In the genomic region with DNA sequence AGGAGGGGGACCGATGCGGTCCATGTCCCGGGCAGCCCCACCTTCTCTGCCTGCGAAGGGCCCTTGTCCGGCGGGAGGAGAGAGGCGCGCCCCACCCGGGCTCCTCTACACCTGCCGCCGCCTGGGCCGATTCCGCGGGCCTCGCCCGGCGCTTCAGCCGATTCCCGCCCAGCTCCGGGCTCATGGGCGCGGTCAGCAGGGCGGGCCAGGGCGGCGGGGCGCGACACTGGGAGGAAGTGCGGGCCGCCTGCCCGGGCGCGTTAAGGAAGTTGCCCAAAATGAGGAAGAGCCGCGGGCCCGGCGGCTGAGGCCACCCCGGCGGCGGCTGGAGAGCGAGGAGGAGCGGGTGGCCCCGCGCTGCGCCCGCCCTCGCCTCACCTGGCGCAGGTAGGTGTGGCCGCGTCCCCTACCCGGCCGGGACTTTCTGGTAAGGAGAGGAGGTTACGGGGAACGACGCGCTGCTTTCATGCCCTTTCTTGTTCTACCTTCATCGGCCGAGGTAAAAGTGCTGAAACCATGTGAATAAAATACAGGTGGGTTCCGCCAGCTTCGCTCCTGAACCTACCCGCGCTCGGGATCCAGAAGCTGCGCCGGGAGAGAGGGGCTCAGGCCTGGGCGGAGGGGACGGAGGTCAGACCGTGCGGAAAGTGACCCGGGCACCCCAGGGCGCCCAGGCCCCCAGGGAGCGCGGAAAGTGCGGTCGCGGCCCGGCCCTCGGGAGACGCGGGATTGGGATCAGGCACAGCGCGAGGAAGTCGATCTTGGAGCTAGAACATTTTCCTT, we compare ENCODE assay signal across 8 cellular contexts. TPM values are rescaled to one million over a fixed set of nuclear protein-coding genes. Genes with fewer than 3 reads are reported as not detected.
DNase-seq lines count a peak whose midpoint lies in the region; ATAC-seq and TF ChIP-seq lines count a peak whose summit lies in the region.

A gene (plus strand): TSS at position 313 of the 783 bp plus-strand sequence. CDS start 42,080 bp downstream, outside the sequence.

- BruUV-seq in MCF 10A (replicated peaks; lab: Mats Ljungman, UMichigan): no TSS peak

- H3K9me3 Mint-ChIP-seq in activated CD4-positive, alpha-beta T cell treated with anti-CD3 and anti-CD28 coated beads, Interleukin-2, amount 10 ng/mL, durations not matched to agents 7 days and 5 days: no peaks in the 10 kb centered on the region
- H3K9me3 Mint-ChIP-seq in MCF 10A (ENCODE audit: unreplicated experiment): no peaks in the 10 kb centered on the region
- H3K9me3 Mint-ChIP-seq in type B pancreatic cell: no peaks in the 10 kb centered on the region

- peaks cover 15% of the 10 kb centered on the region for H3K4me1 ChIP-seq in lower lobe of right lung

- CTCF ChIA-PET in activated CD4-positive, alpha-beta T cell treated with anti-CD3 and anti-CD28 coated beads, Interleukin-2, amount 10 ng/mL, durations not matched to agents 7 days and 5 days (lab: Charles Lee): interaction anchor here (1.4 kb wide), 1 partner anchor 16 kb away, joined by 3 read pairs; no protein-coding TSS in a partner anchor
- CTCF ChIA-PET in MCF 10A (lab: Yijun Ruan, JAX): interaction anchor here (1.1 kb wide), 1 partner anchor 828 kb away, joined by 3 read pairs; no protein-coding TSS in a partner anchor

- DNase-seq in activated CD4-positive, alpha-beta T cell treated with anti-CD3 and anti-CD28 coated beads, Interleukin-2, amount 10 ng/mL, durations not matched to agents 7 days and 5 days: no peak
- DNase-seq in activated CD4-positive, alpha-beta T cell treated with anti-CD3 and anti-CD28 coated beads for 1 hour: no peak
- DNase-seq in NCI-H526 treated with DMSO at 0.1 percent for 48 hours (lab: John Stamatoyannopoulos, UW) (peak; percentile 36), MCF 10A (ENCODE audit: unreplicated experiment) (peak; percentile 21), lower lobe of right lung (peak; percentile 89), type B pancreatic cell (ENCODE audit: extremely low spot score, unreplicated experiment) (no peak), A172 (ENCODE audit: low spot score) (no peak)

- H3K9me3 ChIP-seq in lower lobe of right lung: no peaks in the 10 kb centered on the region

- H3K4me3 Mint-ChIP-seq in activated CD4-positive, alpha-beta T cell treated with anti-CD3 and anti-CD28 coated beads, Interleukin-2, amount 10 ng/mL, durations not matched to agents 7 days and 5 days: peak within 1 kb of the TSS; percentile 51
- peak within 1 kb of the TSS; percentile 77 for H3K4me3 Mint-ChIP-seq in MCF 10A (ENCODE audit: unreplicated experiment)
- H3K4me3 Mint-ChIP-seq in type B pancreatic cell: peak within 1 kb of the TSS; percentile 89

- no peak for TF ChIP-seq CTCF in MCF 10A (IDR thresholded peaks at IDR 0.05; ENCODE audit: unreplicated experiment)
- TF ChIP-seq CTCF in lower lobe of right lung (IDR thresholded peaks at IDR 0.05): no peak
- TF ChIP-seq CTCF in type B pancreatic cell (conservative IDR thresholded peaks at IDR 0.05): no peak

- H3K4me3 ChIP-seq in lower lobe of right lung: peak within 1 kb of the TSS; percentile 63

- no peaks in the 10 kb centered on the region for H3K36me3 ChIP-seq in lower lobe of right lung

- peak within 1 kb of the TSS; percentile 92 for H3K27ac ChIP-seq in lower lobe of right lung

- no peak within 1 kb of the TSS for H3K27ac Mint-ChIP-seq in activated CD4-positive, alpha-beta T cell treated with anti-CD3 and anti-CD28 coated beads, Interleukin-2, amount 10 ng/mL, durations not matched to agents 7 days and 5 days
- no peak within 1 kb of the TSS for H3K27ac Mint-ChIP-seq in MCF 10A (ENCODE audit: low read depth, unreplicated experiment)
- H3K27ac Mint-ChIP-seq in type B pancreatic cell: peak within 1 kb of the TSS; percentile 79

- H3K36me3 Mint-ChIP-seq in activated CD4-positive, alpha-beta T cell treated with anti-CD3 and anti-CD28 coated beads, Interleukin-2, amount 10 ng/mL, durations not matched to agents 7 days and 5 days (ENCODE audit: low read depth): no peaks in the 10 kb centered on the region
- no peaks in the 10 kb centered on the region for H3K36me3 Mint-ChIP-seq in MCF 10A (ENCODE audit: insufficient read depth, unreplicated experiment)
- H3K36me3 Mint-ChIP-seq in type B pancreatic cell: no peaks in the 10 kb centered on the region

- peaks cover 14% of the 10 kb centered on the region for H3K27me3 ChIP-seq in lower lobe of right lung (ENCODE audit: low read depth)

- peak; percentile 44 for ATAC-seq in HG02798 (IDR thresholded peaks at IDR 0.05; ENCODE audit: poor library complexity, unreplicated experiment)
- peak; percentile 94 to 95 for ATAC-seq in lower lobe of right lung

- POLR2A ChIA-PET in activated CD4-positive, alpha-beta T cell treated with anti-CD3 and anti-CD28 coated beads, Interleukin-2, amount 10 ng/mL, durations not matched to agents 7 days and 5 days (lab: Charles Lee): no interaction called here
- POLR2A ChIA-PET in MCF 10A (lab: Yijun Ruan, JAX): no interaction called here

- peaks cover 82% of the 10 kb centered on the region for H3K27me3 Mint-ChIP-seq in activated CD4-positive, alpha-beta T cell treated with anti-CD3 and anti-CD28 coated beads, Interleukin-2, amount 10 ng/mL, durations not matched to agents 7 days and 5 days
- H3K27me3 Mint-ChIP-seq in MCF 10A (ENCODE audit: insufficient read depth, unreplicated experiment): peaks cover 30% of the 10 kb centered on the region
- H3K27me3 Mint-ChIP-seq in type B pancreatic cell: peaks cover 64% of the 10 kb centered on the region

- intact Hi-C loops in MCF 10A (cut with micrococcal nuclease): no loop called here
- intact Hi-C loops in lower lobe of right lung (cut with DNase I): no loop called here

- peaks cover 4% of the 10 kb centered on the region for H3K4me1 Mint-ChIP-seq in activated CD4-positive, alpha-beta T cell treated with anti-CD3 and anti-CD28 coated beads, Interleukin-2, amount 10 ng/mL, durations not matched to agents 7 days and 5 days
- H3K4me1 Mint-ChIP-seq in MCF 10A (ENCODE audit: insufficient read depth, unreplicated experiment) (no peaks in the 10 kb centered on the region), type B pancreatic cell (ENCODE audit: unreplicated experiment) (peaks cover 18% of the 10 kb centered on the region)

RNA-seq across cellular contexts. Expression of the gene that starts here (rescaled TPM):
- under 1 TPM; 0.56 to 0.92 TPM for total RNA-seq in activated CD4-positive, alpha-beta T cell treated with anti-CD3 and anti-CD28 coated beads, Interleukin-2, amount 10 ng/mL, durations not matched to agents 7 days and 5 days
- 5.9 and 6.7 TPM in 2 replicates for total RNA-seq in MCF 10A (2022)
- total RNA-seq in lower lobe of right lung: 88.9 TPM
- 13.0 and 22.6 TPM in 2 replicates for total RNA-seq in type B pancreatic cell (ENCODE audit: low replicate concordance)
- total RNA-seq in A172 (2014; rRNA removed; shearing (Covaris generic)): not detected in 2 replicates

Comparison
In these comparisons a context has a peak if more than half of its experiments do, and no peak if none do; other contexts are left out.
1. DNase-seq: peak in NCI-H526 treated with DMSO at 0.1 percent for 48 hours (single experiment), MCF 10A (single experiment) and lower lobe of right lung (single experiment); none in activated CD4-positive, alpha-beta T cell treated with anti-CD3 and anti-CD28 coated beads, Interleukin-2, amount 10 ng/mL, durations not matched to agents 7 days and 5 days (single experiment), activated CD4-positive, alpha-beta T cell treated with anti-CD3 and anti-CD28 coated beads for 1 hour (single experiment), type B pancreatic cell (single experiment) and A172 (single experiment).
2. Peak in every context shown above with its lines, with median percentiles within 50 percentile points of each other: H3K4me3 Mint-ChIP-seq.